19 cellular contexts compared by ENCODE assay signal in the genomic region with DNA sequence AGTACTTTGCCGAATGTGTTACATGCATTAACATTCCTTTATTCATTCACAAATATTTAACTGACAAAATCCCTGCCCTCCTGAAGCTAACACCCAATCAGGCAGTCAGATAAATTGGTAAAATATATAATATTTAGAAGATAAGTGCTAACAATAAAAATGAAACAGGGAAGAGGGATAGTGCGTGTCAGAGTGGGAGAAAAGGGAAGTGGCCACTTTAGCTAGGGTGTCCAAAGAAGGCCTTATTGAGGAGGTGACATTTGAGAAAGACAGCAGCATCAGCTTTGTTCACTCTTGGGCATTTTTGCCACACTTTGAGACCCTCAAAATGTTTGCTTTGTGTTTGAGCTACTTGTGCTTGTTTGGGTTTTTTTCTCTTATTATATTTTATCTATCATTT.
"Had no signal": no experiment of that assay in that cellular context is flagged by ENCODE, and none has a peak within 500 bp of the region (broad histone marks: within the 10 kb centered on the region; RNA-seq: fewer than 3 reads in every experiment).

No MANE protein-coding gene starts in this region.

- H3K36me3 ChIP-seq: SJSA1 had no signal

- H3K9me3 ChIP-seq: SJSA1 had no signal

- H3K27me3 ChIP-seq: SJSA1 had no signal

- H3K4me3 ChIP-seq: SJSA1 had no signal

- DNase-seq: activated CD4-positive, alpha-beta T cell treated with anti-CD3 and anti-CD28 coated beads for 48 hours; activated CD4-positive, alpha-beta T cell treated with anti-CD3 and anti-CD28 coated beads, Interleukin-2, amount 50 U/mL, for 4 hours; activated CD4-positive, CD25-positive, alpha-beta regulatory T cell treated with anti-CD3 and anti-CD28 coated beads, Interleukin-2, amount 50 U/mL, for 72 hours; activated CD8-positive, alpha-beta memory T cell treated with anti-CD3 and anti-CD28 coated beads, Interleukin-2, amount 10 ng/mL, durations not matched to agents 7 days and 5 days; activated CD8-positive, alpha-beta T cell treated with anti-CD3 and anti-CD28 coated beads, Interleukin-2, amount 10 ng/mL, durations not matched to agents 7 days and 5 days; activated effector memory CD4-positive, alpha-beta T cell treated with Interleukin-2 at 50 U/mL for 16 hours; activated naive CD4-positive, alpha-beta T cell; activated T-cell treated with anti-CD3 and anti-CD28 coated beads, Interleukin-2, amount 50 U/mL, for 24 hours; cortex of kidney; Karpas-422; NCI-H1105 treated with DMSO at 0.1 percent for 48 hours; NCI-H1436 treated with DMSO at 0.1 percent for 48 hours; NCI-H187; NCI-H2081; NCI-H510A treated with DMSO at 0.1 percent for 48 hours; SHP77 had no signal

- H3K27ac ChIP-seq: SJSA1 had no signal

- ATAC-seq: activated CD8-positive, alpha-beta memory T cell treated with anti-CD3 and anti-CD28 coated beads, Interleukin-2, amount 10 ng/mL, durations not matched to agents 7 days and 5 days; activated CD8-positive, alpha-beta T cell treated with anti-CD3 and anti-CD28 coated beads, Interleukin-2, amount 10 ng/mL, durations not matched to agents 7 days and 5 days; SK-N-SH treated with all-trans-retinoic acid at 6 μM for 48 hours; WTC11 had no signal
